ENCODE assay signal across 1 cellular context in the genomic region with DNA sequence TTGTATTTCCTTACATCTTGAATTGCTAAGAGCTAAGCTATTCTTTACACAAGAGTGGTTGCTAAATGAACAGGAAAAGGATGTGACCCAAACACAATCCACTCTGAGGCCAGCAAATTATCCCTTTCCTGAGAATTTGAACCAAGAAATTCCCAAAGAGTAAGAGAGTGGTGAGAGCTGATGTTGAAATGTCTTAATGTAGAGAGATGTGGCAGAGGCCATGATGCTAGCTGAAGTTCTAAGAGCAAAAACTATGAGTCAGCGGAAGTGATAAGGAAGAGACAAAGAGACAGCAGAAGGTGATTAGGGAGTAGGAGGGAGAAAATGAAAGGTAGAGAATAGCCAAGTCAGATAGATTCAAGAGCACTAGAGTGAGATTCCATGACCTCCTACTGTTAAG.
TF ChIP-seq lines count a peak whose summit lies in the region.

No MANE protein-coding gene starts in this region.

TF ChIP-seq in K562, 482 proteins besides CTCF, POLR2A, EP300 and RAD21 (continues in another document):
- TF ChIP-seq, protein P1, sequence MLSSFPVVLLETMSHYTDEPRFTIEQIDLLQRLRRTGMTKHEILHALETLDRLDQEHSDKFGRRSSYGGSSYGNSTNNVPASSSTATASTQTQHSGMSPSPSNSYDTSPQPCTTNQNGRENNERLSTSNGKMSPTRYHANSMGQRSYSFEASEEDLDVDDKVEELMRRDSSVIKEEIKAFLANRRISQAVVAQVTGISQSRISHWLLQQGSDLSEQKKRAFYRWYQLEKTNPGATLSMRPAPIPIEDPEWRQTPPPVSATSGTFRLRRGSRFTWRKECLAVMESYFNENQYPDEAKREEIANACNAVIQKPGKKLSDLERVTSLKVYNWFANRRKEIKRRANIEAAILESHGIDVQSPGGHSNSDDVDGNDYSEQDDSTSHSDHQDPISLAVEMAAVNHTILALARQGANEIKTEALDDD (IDR thresholded peaks at IDR 0.05) = no peak
- TF ChIP-seq, protein P2, sequence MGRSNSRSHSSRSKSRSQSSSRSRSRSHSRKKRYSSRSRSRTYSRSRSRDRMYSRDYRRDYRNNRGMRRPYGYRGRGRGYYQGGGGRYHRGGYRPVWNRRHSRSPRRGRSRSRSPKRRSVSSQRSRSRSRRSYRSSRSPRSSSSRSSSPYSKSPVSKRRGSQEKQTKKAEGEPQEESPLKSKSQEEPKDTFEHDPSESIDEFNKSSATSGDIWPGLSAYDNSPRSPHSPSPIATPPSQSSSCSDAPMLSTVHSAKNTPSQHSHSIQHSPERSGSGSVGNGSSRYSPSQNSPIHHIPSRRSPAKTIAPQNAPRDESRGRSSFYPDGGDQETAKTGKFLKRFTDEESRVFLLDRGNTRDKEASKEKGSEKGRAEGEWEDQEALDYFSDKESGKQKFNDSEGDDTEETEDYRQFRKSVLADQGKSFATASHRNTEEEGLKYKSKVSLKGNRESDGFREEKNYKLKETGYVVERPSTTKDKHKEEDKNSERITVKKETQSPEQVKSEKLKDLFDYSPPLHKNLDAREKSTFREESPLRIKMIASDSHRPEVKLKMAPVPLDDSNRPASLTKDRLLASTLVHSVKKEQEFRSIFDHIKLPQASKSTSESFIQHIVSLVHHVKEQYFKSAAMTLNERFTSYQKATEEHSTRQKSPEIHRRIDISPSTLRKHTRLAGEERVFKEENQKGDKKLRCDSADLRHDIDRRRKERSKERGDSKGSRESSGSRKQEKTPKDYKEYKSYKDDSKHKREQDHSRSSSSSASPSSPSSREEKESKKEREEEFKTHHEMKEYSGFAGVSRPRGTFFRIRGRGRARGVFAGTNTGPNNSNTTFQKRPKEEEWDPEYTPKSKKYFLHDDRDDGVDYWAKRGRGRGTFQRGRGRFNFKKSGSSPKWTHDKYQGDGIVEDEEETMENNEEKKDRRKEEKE (IDR thresholded peaks at IDR 0.05; ENCODE audit: borderline replicate concordance in 1 of 2, control insufficient read depth in 1 of 2, low read depth in 2 of 2, low read length in 1 of 2) = no peak
- TF ChIP-seq MAFK (IDR thresholded peaks at IDR 0.05; ENCODE audit: low read length) = peak; percentile 81
- TF ChIP-seq MAFG (tag; conservative IDR thresholded peaks at IDR 0.05) = peak; percentile 98
- no peak for TF ChIP-seq ZNF384 (IDR thresholded peaks at IDR 0.05; ENCODE audit: low read depth, low read length)
- peak; percentile 47; the same call in 1 of the 2 replicates for TF ChIP-seq NFE2 (IDR thresholded peaks at IDR 0.05; ENCODE audit: low read depth)
- no peak for TF ChIP-seq ZFP1 (CRISPR knock-in tag; IDR thresholded peaks at IDR 0.05)
- TF ChIP-seq, protein P3, sequence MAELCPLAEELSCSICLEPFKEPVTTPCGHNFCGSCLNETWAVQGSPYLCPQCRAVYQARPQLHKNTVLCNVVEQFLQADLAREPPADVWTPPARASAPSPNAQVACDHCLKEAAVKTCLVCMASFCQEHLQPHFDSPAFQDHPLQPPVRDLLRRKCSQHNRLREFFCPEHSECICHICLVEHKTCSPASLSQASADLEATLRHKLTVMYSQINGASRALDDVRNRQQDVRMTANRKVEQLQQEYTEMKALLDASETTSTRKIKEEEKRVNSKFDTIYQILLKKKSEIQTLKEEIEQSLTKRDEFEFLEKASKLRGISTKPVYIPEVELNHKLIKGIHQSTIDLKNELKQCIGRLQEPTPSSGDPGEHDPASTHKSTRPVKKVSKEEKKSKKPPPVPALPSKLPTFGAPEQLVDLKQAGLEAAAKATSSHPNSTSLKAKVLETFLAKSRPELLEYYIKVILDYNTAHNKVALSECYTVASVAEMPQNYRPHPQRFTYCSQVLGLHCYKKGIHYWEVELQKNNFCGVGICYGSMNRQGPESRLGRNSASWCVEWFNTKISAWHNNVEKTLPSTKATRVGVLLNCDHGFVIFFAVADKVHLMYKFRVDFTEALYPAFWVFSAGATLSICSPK (IDR thresholded peaks at IDR 0.05; ENCODE audit: borderline replicate concordance) = no peak
- TF ChIP-seq, protein P4, sequence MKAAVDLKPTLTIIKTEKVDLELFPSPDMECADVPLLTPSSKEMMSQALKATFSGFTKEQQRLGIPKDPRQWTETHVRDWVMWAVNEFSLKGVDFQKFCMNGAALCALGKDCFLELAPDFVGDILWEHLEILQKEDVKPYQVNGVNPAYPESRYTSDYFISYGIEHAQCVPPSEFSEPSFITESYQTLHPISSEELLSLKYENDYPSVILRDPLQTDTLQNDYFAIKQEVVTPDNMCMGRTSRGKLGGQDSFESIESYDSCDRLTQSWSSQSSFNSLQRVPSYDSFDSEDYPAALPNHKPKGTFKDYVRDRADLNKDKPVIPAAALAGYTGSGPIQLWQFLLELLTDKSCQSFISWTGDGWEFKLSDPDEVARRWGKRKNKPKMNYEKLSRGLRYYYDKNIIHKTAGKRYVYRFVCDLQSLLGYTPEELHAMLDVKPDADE (conservative IDR thresholded peaks at IDR 0.05; ENCODE audit: control insufficient read depth, low read depth, low read length) = no peak
- no peak for TF ChIP-seq JUND (IDR thresholded peaks at IDR 0.05; ENCODE audit: borderline replicate concordance, low read depth, low read length)
- 0 out of 3 replicates have a peak, but pooled peaks have one; percentile 28 for TF ChIP-seq JUND (tag; IDR thresholded peaks at IDR 0.05; ENCODE audit: borderline replicate concordance, low read depth, low read length)
- peak; percentile 58; the same call in 1 of the 2 replicates for TF ChIP-seq BACH1 (tag; IDR thresholded peaks at IDR 0.05)
- no peak for TF ChIP-seq NFIX (CRISPR knock-in tag; IDR thresholded peaks at IDR 0.05; ENCODE audit: low read depth)
- TF ChIP-seq, protein P5, sequence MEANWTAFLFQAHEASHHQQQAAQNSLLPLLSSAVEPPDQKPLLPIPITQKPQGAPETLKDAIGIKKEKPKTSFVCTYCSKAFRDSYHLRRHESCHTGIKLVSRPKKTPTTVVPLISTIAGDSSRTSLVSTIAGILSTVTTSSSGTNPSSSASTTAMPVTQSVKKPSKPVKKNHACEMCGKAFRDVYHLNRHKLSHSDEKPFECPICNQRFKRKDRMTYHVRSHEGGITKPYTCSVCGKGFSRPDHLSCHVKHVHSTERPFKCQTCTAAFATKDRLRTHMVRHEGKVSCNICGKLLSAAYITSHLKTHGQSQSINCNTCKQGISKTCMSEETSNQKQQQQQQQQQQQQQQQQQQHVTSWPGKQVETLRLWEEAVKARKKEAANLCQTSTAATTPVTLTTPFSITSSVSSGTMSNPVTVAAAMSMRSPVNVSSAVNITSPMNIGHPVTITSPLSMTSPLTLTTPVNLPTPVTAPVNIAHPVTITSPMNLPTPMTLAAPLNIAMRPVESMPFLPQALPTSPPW (CRISPR knock-in tag; IDR thresholded peaks at IDR 0.05) = no peak
- TF ChIP-seq PPARD (CRISPR knock-in tag; IDR thresholded peaks at IDR 0.05) = no peak
- TF ChIP-seq, protein P6, sequence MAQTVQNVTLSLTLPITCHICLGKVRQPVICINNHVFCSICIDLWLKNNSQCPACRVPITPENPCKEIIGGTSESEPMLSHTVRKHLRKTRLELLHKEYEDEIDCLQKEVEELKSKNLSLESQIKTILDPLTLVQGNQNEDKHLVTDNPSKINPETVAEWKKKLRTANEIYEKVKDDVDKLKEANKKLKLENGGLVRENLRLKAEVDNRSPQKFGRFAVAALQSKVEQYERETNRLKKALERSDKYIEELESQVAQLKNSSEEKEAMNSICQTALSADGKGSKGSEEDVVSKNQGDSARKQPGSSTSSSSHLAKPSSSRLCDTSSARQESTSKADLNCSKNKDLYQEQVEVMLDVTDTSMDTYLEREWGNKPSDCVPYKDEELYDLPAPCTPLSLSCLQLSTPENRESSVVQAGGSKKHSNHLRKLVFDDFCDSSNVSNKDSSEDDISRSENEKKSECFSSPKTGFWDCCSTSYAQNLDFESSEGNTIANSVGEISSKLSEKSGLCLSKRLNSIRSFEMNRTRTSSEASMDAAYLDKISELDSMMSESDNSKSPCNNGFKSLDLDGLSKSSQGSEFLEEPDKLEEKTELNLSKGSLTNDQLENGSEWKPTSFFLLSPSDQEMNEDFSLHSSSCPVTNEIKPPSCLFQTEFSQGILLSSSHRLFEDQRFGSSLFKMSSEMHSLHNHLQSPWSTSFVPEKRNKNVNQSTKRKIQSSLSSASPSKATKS (CRISPR knock-in tag; IDR thresholded peaks at IDR 0.05) = no peak
- TF ChIP-seq HDAC1 (IDR thresholded peaks at IDR 0.05) = no peak
- peak; percentile 96 for TF ChIP-seq ZNF316 (IDR thresholded peaks at IDR 0.05)
- TF ChIP-seq, protein P7, sequence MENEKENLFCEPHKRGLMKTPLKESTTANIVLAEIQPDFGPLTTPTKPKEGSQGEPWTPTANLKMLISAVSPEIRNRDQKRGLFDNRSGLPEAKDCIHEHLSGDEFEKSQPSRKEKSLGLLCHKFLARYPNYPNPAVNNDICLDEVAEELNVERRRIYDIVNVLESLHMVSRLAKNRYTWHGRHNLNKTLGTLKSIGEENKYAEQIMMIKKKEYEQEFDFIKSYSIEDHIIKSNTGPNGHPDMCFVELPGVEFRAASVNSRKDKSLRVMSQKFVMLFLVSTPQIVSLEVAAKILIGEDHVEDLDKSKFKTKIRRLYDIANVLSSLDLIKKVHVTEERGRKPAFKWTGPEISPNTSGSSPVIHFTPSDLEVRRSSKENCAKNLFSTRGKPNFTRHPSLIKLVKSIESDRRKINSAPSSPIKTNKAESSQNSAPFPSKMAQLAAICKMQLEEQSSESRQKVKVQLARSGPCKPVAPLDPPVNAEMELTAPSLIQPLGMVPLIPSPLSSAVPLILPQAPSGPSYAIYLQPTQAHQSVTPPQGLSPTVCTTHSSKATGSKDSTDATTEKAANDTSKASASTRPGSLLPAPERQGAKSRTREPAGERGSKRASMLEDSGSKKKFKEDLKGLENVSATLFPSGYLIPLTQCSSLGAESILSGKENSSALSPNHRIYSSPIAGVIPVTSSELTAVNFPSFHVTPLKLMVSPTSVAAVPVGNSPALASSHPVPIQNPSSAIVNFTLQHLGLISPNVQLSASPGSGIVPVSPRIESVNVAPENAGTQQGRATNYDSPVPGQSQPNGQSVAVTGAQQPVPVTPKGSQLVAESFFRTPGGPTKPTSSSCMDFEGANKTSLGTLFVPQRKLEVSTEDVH (IDR thresholded peaks at IDR 0.05; ENCODE audit: low read depth, partially characterized antibody) = no peak
- TF ChIP-seq, protein P8, sequence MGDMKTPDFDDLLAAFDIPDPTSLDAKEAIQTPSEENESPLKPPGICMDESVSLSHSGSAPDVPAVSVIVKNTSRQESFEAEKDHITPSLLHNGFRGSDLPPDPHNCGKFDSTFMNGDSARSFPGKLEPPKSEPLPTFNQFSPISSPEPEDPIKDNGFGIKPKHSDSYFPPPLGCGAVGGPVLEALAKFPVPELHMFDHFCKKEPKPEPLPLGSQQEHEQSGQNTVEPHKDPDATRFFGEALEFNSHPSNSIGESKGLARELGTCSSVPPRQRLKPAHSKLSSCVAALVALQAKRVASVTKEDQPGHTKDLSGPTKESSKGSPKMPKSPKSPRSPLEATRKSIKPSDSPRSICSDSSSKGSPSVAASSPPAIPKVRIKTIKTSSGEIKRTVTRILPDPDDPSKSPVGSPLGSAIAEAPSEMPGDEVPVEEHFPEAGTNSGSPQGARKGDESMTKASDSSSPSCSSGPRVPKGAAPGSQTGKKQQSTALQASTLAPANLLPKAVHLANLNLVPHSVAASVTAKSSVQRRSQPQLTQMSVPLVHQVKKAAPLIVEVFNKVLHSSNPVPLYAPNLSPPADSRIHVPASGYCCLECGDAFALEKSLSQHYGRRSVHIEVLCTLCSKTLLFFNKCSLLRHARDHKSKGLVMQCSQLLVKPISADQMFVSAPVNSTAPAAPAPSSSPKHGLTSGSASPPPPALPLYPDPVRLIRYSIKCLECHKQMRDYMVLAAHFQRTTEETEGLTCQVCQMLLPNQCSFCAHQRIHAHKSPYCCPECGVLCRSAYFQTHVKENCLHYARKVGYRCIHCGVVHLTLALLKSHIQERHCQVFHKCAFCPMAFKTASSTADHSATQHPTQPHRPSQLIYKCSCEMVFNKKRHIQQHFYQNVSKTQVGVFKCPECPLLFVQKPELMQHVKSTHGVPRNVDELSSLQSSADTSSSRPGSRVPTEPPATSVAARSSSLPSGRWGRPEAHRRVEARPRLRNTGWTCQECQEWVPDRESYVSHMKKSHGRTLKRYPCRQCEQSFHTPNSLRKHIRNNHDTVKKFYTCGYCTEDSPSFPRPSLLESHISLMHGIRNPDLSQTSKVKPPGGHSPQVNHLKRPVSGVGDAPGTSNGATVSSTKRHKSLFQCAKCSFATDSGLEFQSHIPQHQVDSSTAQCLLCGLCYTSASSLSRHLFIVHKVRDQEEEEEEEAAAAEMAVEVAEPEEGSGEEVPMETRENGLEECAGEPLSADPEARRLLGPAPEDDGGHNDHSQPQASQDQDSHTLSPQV (IDR thresholded peaks at IDR 0.05) = no peak
- TF ChIP-seq C11orf30 (IDR thresholded peaks at IDR 0.05; ENCODE audit: low read depth) = peak; percentile 93
- TF ChIP-seq, protein P9, sequence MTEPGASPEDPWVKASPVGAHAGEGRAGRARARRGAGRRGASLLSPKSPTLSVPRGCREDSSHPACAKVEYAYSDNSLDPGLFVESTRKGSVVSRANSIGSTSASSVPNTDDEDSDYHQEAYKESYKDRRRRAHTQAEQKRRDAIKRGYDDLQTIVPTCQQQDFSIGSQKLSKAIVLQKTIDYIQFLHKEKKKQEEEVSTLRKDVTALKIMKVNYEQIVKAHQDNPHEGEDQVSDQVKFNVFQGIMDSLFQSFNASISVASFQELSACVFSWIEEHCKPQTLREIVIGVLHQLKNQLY (CRISPR knock-in tag; conservative IDR thresholded peaks at IDR 0.05) = no peak
- no peak for TF ChIP-seq JUNB (CRISPR knock-in tag; conservative IDR thresholded peaks at IDR 0.05)
- no peak for TF ChIP-seq ZNF445 (CRISPR knock-in tag; IDR thresholded peaks at IDR 0.05; ENCODE audit: low read depth)
- no peak for TF ChIP-seq MCM3 (IDR thresholded peaks at IDR 0.05)
- TF ChIP-seq SIX5 (IDR thresholded peaks at IDR 0.05; ENCODE audit: borderline replicate concordance in 1 of 2, insufficient read depth in 1 of 2, low read depth in 1 of 2, low read length in 2 of 2) = no peak
- TF ChIP-seq, protein P10, sequence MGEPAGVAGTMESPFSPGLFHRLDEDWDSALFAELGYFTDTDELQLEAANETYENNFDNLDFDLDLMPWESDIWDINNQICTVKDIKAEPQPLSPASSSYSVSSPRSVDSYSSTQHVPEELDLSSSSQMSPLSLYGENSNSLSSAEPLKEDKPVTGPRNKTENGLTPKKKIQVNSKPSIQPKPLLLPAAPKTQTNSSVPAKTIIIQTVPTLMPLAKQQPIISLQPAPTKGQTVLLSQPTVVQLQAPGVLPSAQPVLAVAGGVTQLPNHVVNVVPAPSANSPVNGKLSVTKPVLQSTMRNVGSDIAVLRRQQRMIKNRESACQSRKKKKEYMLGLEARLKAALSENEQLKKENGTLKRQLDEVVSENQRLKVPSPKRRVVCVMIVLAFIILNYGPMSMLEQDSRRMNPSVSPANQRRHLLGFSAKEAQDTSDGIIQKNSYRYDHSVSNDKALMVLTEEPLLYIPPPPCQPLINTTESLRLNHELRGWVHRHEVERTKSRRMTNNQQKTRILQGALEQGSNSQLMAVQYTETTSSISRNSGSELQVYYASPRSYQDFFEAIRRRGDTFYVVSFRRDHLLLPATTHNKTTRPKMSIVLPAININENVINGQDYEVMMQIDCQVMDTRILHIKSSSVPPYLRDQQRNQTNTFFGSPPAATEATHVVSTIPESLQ (CRISPR knock-in tag; IDR thresholded peaks at IDR 0.05) = no peak
- TF ChIP-seq MAFF (IDR thresholded peaks at IDR 0.05; ENCODE audit: low read length) = peak; percentile 85
- TF ChIP-seq SAFB (IDR thresholded peaks at IDR 0.05; ENCODE audit: borderline replicate concordance, low read depth, low read length) = no peak
- no peak for TF ChIP-seq ARHGAP35 (IDR thresholded peaks at IDR 0.05; ENCODE audit: partially characterized antibody)
- TF ChIP-seq FOSL1 (tag; conservative IDR thresholded peaks at IDR 0.05) = 0 out of 2 replicates have a peak, but pooled peaks have one; percentile 23
- TF ChIP-seq NFE2L1 (tag; IDR thresholded peaks at IDR 0.05; ENCODE audit: borderline replicate concordance, low read depth) = peak; percentile 8; the same call in 1 of the 2 replicates
- TF ChIP-seq ZKSCAN1 (IDR thresholded peaks at IDR 0.05; ENCODE audit: low read depth, low read length) = no peak
